ENCODE assay signal across 1 cellular context in genomic region chr9:121635300-121635699, GRCh38.
TF ChIP-seq lines count a peak whose summit lies in the region.

No MANE protein-coding gene starts in this region.

TF ChIP-seq in neural cell, 6 proteins besides CTCF, POLR2A, EP300 and RAD21 (continued from another document):
- TF ChIP-seq REST (IDR thresholded peaks at IDR 0.05; ENCODE audit: borderline replicate concordance): no peak
